In the genomic region with DNA sequence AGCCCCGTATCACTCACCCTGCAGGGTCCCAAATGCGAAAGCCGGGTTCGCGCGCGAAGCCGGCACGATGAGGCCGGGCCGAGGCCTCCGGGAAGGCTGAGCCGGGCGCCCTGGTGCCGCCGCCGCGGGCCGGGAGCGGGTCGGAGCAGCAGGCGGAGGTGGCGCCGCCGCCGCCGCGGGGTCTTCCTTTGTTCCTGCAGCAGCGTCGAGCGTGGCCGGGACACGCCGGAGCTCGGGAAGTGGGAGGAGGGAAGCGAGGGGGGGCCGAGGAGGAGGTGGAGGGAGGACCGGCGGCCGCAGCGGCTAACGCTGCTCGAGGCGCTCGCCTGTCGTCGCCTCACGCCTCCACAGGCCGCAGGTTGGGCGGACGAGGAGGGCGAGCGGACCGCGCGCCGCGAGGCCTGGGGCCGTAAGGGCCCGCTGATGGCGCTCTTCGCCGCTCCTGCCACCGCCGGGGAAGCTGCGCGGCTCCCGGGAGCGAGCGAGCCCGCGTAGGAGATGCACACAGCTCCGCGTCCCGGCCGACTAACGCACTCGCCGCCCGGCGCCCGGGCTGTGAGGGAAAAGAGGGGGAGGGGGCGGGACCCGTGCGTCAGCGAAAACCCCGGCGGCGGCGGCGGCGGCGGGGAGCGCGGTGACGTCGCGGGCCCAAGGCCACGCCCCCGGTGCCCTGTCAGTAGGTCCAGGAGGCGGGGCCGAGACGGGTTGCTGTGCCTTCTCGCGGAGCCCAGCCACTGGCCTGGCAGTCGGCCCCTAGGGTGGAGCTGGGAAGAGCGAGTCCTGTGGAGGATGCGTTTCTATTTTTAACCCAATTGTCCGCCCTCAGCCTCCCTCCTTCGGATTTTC, we compare ENCODE assay signal across 7 cellular contexts. TPM values are rescaled to one million over a fixed set of nuclear protein-coding genes. Genes with fewer than 3 reads are reported as not detected.
DNase-seq lines count a peak whose midpoint lies in the region; ATAC-seq and TF ChIP-seq lines count a peak whose summit lies in the region.

ZFAND5 (minus strand) TSS at position 530 of the 846 bp plus-strand sequence. CDS start 4,430 bp downstream, outside the sequence.

- peaks cover 22% of the 10 kb centered on the region for H3K4me1 ChIP-seq in hepatocyte (ENCODE audit: insufficient read depth)

- peak; percentile 85 for ATAC-seq in GM18502 (IDR thresholded peaks at IDR 0.05; ENCODE audit: poor library complexity, unreplicated experiment)
- peak; percentile 82 for ATAC-seq in HG02943 (IDR thresholded peaks at IDR 0.05; ENCODE audit: low read depth, unreplicated experiment)

- WGBS in hepatocyte (ENCODE audit: low lambda C conversion rate, missing lambda C conversion rate), result under 1% methylated on average over 46 of the region's 110 CpGs

- H3K4me3 ChIP-seq in astrocyte of the cerebellum (ENCODE audit: low read depth, low read length) (peak within 1 kb of the TSS; percentile 85), hepatocyte (peak within 1 kb of the TSS; percentile 74)

- H3K27ac ChIP-seq in hepatocyte, result peak within 1 kb of the TSS; percentile 100

- no peaks in the 10 kb centered on the region for H3K27me3 ChIP-seq in hepatocyte

- peak; percentile 57 for DNase-seq in NCI-H187 treated with DMSO at 0.1 percent for 48 hours (lab: John Stamatoyannopoulos, UW)
- DNase-seq in T-helper 22 cell (ENCODE audit: low read depth), result peak; percentile 89
- peak; percentile 94 for DNase-seq in astrocyte of the cerebellum (ENCODE audit: low read depth)
- peak; percentile 100 for DNase-seq in hepatocyte (ENCODE audit: low spot score)
- DNase-seq in renal cortical epithelial cell (ENCODE audit: low read depth), result peak; percentile 90

- H4K20me1 ChIP-seq in hepatocyte (ENCODE audit: insufficient read depth, poor library complexity, severe bottlenecking), result peaks cover 40% of the 10 kb centered on the region

- H3K9me3 ChIP-seq in hepatocyte (ENCODE audit: low read depth), result no peaks in the 10 kb centered on the region

- no peaks in the 10 kb centered on the region for H3K9me2 ChIP-seq in hepatocyte (replicated peaks; ENCODE audit: insufficient read depth)

- peaks cover 5% of the 10 kb centered on the region for H3K36me3 ChIP-seq in hepatocyte (replicated peaks; ENCODE audit: insufficient read depth, low read depth)

- H3K4me2 ChIP-seq in hepatocyte, result peak within 1 kb of the TSS; percentile 81

- TF ChIP-seq CTCF in astrocyte of the cerebellum (IDR thresholded peaks at IDR 0.05; ENCODE audit: low read depth, low read length, missing control alignments) (no peak), hepatocyte (IDR thresholded peaks at IDR 0.05; ENCODE audit: poor library complexity) (peak; percentile 25)

- peak within 1 kb of the TSS; percentile 70 for H2AFZ ChIP-seq in hepatocyte

- in situ Hi-C loops in astrocyte of the cerebellum (cut with HindIII; ENCODE audit: low sequenced_read_pairs), result no loop called here

- H3K79me2 ChIP-seq in hepatocyte, result peaks cover 49% of the 10 kb centered on the region

RNA-seq across cellular contexts. Expression of gene ZFAND5, which starts in this region (rescaled TPM):
- total RNA-seq in hepatocyte, result 212 and 288 TPM in 2 replicates
- 188 and 208 TPM in 2 replicates for polyA plus RNA-seq in hepatocyte
- total RNA-seq in renal cortical epithelial cell, result 134 and 256 TPM in 2 replicates

Comparison
In these comparisons a context has a peak if more than half of its experiments do, and no peak if none do; other contexts are left out.
1. Peak in every context shown above with its lines: DNase-seq, ATAC-seq, H3K4me3 ChIP-seq and H3K27ac ChIP-seq.